In genomic region chr11:125233116-125233515, GRCh38 we compare ENCODE assay signal across 24 cellular contexts.
"Had no signal": no experiment of that assay in that cellular context is flagged by ENCODE, and none has a peak within 500 bp of the region (broad histone marks: within the 10 kb centered on the region; RNA-seq: fewer than 3 reads in every experiment).

No MANE protein-coding gene starts in this region.

- H3K36me3 ChIP-seq: neural progenitor cell, ovary, prostate gland, right lobe of liver, sigmoid colon, stomach, thoracic aorta, thyroid gland, upper lobe of right lung, uterus had no signal

- DNase-seq: naive thymus-derived CD4-positive, alpha-beta T cell; natural killer cell; occipital lobe; ovary; right cardiac atrium; right lobe of liver; sigmoid colon; small intestine; stimulated activated CD4-positive, alpha-beta T cell treated with anti-CD3 and anti-CD28 coated beads, Interleukin-15, amount 100 ng/mL, for 24 hours; stimulated activated CD4-positive, alpha-beta T cell treated with anti-CD3 and anti-CD28 coated beads, Interleukin-2, amount 100 ng/mL, for 24 hours; stimulated activated CD4-positive, alpha-beta T cell treated with anti-CD3 and anti-CD28 coated beads, Interleukin-2, amount 100 ng/mL, for 48 hours; stimulated activated CD4-positive, alpha-beta T cell treated with anti-CD3 and anti-CD28 coated beads, Interleukin-4, amount 100 ng/mL, for 24 hours; stimulated activated naive B cell treated with anti-CD40 and anti-IgM and Interleukin-4, amounts not matched to agents 10 μg/mL and 1 μg/mL and 100 μg/mL, for 72 hours; stimulated activated naive CD4-positive, alpha-beta T cell treated with Interleukin-2 at 50 U/mL for 16 hours; stomach; upper lobe of right lung; uterus had no signal

- H2AFZ ChIP-seq: neural progenitor cell, parathyroid adenoma had no signal

- H3K4me2 ChIP-seq: neural progenitor cell had no signal

- H3K9me3 ChIP-seq: ovary, prostate gland, right lobe of liver, sigmoid colon, stomach, thoracic aorta, thyroid gland, upper lobe of right lung, uterus had no signal

- H3K9ac ChIP-seq: neural progenitor cell, parathyroid adenoma had no signal

- H3K4me3 ChIP-seq: neural progenitor cell, ovary, prostate gland, right lobe of liver, sigmoid colon, stomach, thoracic aorta, thyroid gland, tibial nerve, upper lobe of right lung, uterus had no signal

- ATAC-seq: naive thymus-derived CD4-positive, alpha-beta T cell; natural killer cell; right cardiac atrium; right lobe of liver; stimulated activated effector memory CD8-positive, alpha-beta T cell treated with anti-CD3 and anti-CD28 coated beads, Interleukin-12 subunit alpha, Interleukin-12 subunit beta, amount 100 ng/mL, for 72 hours; stimulated activated naive B cell treated with anti-CD40 and anti-IgM and Interleukin-4, amounts not matched to agents 10 μg/mL and 1 μg/mL and 100 μg/mL, for 72 hours; upper lobe of right lung had no signal

- H3K27ac ChIP-seq: neural progenitor cell, ovary, parathyroid adenoma, prostate gland, right lobe of liver, sigmoid colon, stomach, thoracic aorta, thyroid gland, upper lobe of right lung, uterus had no signal

- H3K27me3 ChIP-seq: neural progenitor cell, ovary, right lobe of liver, sigmoid colon, stomach, thyroid gland, tibial nerve, upper lobe of right lung, uterus had no signal

- H3K4me1 ChIP-seq: parathyroid adenoma, prostate gland, right lobe of liver, sigmoid colon, stomach, upper lobe of right lung, uterus had no signal

- H3K79me2 ChIP-seq: parathyroid adenoma had no signal
